In the genomic region with DNA sequence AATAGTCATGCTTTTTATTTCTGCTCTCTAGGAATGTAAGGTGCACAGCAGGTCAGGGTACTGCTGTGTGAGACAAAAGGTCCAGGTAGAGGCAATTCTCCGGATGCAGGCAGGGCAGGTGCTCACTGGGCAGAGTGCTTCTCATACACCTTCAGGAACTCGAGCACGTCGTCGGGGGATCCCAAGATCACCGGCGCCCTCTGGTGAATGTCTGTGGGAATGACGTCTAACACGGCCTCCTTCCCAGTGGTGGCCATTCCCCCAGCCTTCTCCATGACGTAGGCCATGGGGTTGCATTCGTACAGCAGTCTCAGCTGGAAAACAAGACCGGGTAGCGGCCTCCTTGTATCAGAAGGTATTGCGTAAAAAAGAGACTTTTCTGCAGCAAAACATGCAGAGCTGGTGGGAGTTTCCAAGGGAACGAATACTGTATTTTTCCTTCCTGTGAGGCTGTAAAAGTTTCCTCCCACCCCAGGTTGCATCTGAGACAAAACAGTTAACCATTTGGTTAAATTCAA, we compare ENCODE assay signal across 7 cellular contexts. TPM values are rescaled to one million over a fixed set of nuclear protein-coding genes. Genes with fewer than 3 reads are reported as not detected.
DNase-seq lines count a peak whose midpoint lies in the region; ATAC-seq and TF ChIP-seq lines count a peak whose summit lies in the region.

No MANE protein-coding gene starts in this region.

- ATAC-seq in gastrocnemius medialis (peak; percentile 14 to 21), HG03442 (IDR thresholded peaks at IDR 0.05; ENCODE audit: unreplicated experiment) (no peak)

- H3K27me3 ChIP-seq in ascending aorta: no peaks in the 10 kb centered on the region
- no peaks in the 10 kb centered on the region for H3K27me3 ChIP-seq in gastrocnemius medialis

- no peak overlapping the region for H3K27ac ChIP-seq in ascending aorta
- H3K27ac ChIP-seq in gastrocnemius medialis: no peak overlapping the region

- DNase-seq in GM13977 (ENCODE audit: low spot score): peak; percentile 89
- peak; percentile 73 for DNase-seq in NAMALWA (ENCODE audit: low spot score)
- peak; percentile 7 to 66 (median 38) for DNase-seq in T-helper 2 cell
- peak in 1 of 2 donors; percentile 72 for DNase-seq in ascending aorta (ENCODE audit: low spot score in 2 of 2)
- DNase-seq in hypothalamus (lab: John Stamatoyannopoulos, UW): peak in 41 of 51 donors; percentile 3 to 69 (median 24)
- DNase-seq in gastrocnemius medialis: peak in 1 of 2 donors; percentile 58

- in situ Hi-C loops in GM13977 (cut with MboI; ENCODE audit: low pct_unique_long_range_greater_than_20kb, low sequenced_read_pairs, unreplicated experiment): no loop called here
- in situ Hi-C loops in gastrocnemius medialis (cut with MboI; ENCODE audit: low sequenced_read_pairs in 4 of 4): no loop called here

- intact Hi-C loops in ascending aorta (cut with DNase I): no loop called here
- intact Hi-C loops in gastrocnemius medialis (cut with DNase I; ENCODE audit: low total_unique reads): loop anchor here (1.0 kb wide), 1 partner anchor 49 kb away; no protein-coding TSS in a partner anchor

- H3K4me1 ChIP-seq in ascending aorta (no peaks in the 10 kb centered on the region), gastrocnemius medialis (peaks cover 11 to 14% of the 10 kb centered on the region in 2 donors)

- H3K9me3 ChIP-seq in ascending aorta: no peaks in the 10 kb centered on the region
- no peaks in the 10 kb centered on the region for H3K9me3 ChIP-seq in gastrocnemius medialis

- H3K36me3 ChIP-seq in ascending aorta: no peaks in the 10 kb centered on the region
- H3K36me3 ChIP-seq in gastrocnemius medialis: no peaks in the 10 kb centered on the region

- H3K4me3 ChIP-seq in ascending aorta: no peak overlapping the region
- H3K4me3 ChIP-seq in gastrocnemius medialis: no peak overlapping the region

- no peak for TF ChIP-seq POLR2A in gastrocnemius medialis (IDR thresholded peaks at IDR 0.05)

- TF ChIP-seq CTCF in GM13977 (IDR thresholded peaks at IDR 0.05; ENCODE audit: extremely low read depth, insufficient read depth, missing control alignments) (peak; percentile 79), ascending aorta (IDR thresholded peaks at IDR 0.05) (peak; percentile 15 to 50 (median 31)), gastrocnemius medialis (IDR thresholded peaks at IDR 0.05 in 4 of 5, conservative IDR thresholded peaks at IDR 0.05 in 1 of 5) (peak; percentile 30 to 69 (median 58))

RNA-seq across cellular contexts. Expression of gene FBP2, which starts 9.7 kb away (rescaled TPM):
- total RNA-seq in ascending aorta (not detected), gastrocnemius medialis (10 to 100 TPM; 12.1 to 56.5 (median 41.5) TPM)

RNA-seq across cellular contexts. Expression of gene FBP1, which starts 36.0 kb away (rescaled TPM):
- total RNA-seq in ascending aorta: 4.8 TPM
- total RNA-seq in gastrocnemius medialis: 1 to 10 TPM in 2 of 4 donors, under 1 TPM in 1, not detected in 1; 0.46 to 3.5 (median 1.7) TPM

RNA-seq across cellular contexts. Expression of gene PCAT7, which starts 48.4 kb away (rescaled TPM):
- total RNA-seq in ascending aorta (not detected), gastrocnemius medialis (not detected)

Comparison
In these comparisons a context has a peak if more than half of its experiments do, and no peak if none do; other contexts are left out.
1. RNA of gene FBP2, which starts 9.7 kb away (total RNA-seq): 12.1 to 56.5 TPM in gastrocnemius medialis; not detected in ascending aorta (single experiment); every median in the first group is over 10 times any median in the second.
2. Peak in every context shown above with its lines, with median percentiles within 50 percentile points of each other: CTCF ChIP-seq.